In the genomic region with DNA sequence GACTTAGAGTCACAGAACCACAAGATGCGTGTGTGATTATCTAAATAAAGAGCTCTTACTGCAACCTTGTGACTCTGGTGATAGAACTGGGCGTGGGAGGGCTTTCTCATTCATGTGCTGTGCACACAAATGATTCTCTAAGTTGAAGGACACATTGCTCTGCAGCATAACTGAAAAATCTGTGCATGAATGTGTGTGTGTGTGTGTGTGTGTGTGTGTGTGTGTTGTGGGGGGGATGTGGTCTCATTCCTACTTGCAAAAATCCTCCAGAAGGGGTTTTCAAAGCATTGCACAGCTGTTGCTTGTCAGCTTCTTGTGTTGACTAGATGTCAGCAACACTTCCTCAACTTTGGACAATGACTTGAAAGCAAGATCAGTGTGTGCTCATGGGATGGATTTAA, we compare ENCODE assay signal across 10 cellular contexts. TPM values are rescaled to one million over a fixed set of nuclear protein-coding genes. Genes with fewer than 3 reads are reported as not detected.
A peak's percentile ranks its signal among the peaks of the same experiment; 100 is the strongest.
DNase-seq lines count a peak whose midpoint lies in the region; ATAC-seq and TF ChIP-seq lines count a peak whose summit lies in the region.
"Had no signal": no experiment of that assay in that cellular context is flagged by ENCODE, and none has a peak within 500 bp of the region (broad histone marks: within the 10 kb centered on the region; RNA-seq: fewer than 3 reads in every experiment).

No MANE protein-coding gene starts in this region.

- H3K9me3 Mint-ChIP-seq in chondrocyte (ENCODE audit: low read depth) (no peaks in the 10 kb centered on the region), mesothelial cell of epicardium (no peaks in the 10 kb centered on the region)
- H3K9me3 Mint-ChIP-seq in activated T-cell treated with anti-CD3 and anti-CD28 coated beads, Interleukin-2, amount 50 U/mL, for 24 hours = no peaks in the 10 kb centered on the region

- peak overlapping the region; percentile 91 for H3K27ac Mint-ChIP-seq in chondrocyte (ENCODE audit: unreplicated experiment)
- no peak overlapping the region for H3K27ac Mint-ChIP-seq in mesothelial cell of epicardium
- no peak overlapping the region for H3K27ac Mint-ChIP-seq in activated T-cell treated with anti-CD3 and anti-CD28 coated beads, Interleukin-2, amount 50 U/mL, for 24 hours

- DNase-seq in chondrocyte (ENCODE audit: low spot score) (no peak), sciatic nerve (ENCODE audit: low spot score) (no peak), mesothelial cell of epicardium (ENCODE audit: low spot score in 2 of 2, unreplicated experiment in 2 of 2) (no peak), NCI-H187 treated with DMSO at 0.1 percent for 48 hours (lab: John Stamatoyannopoulos, UW) (no peak)
- no peak for DNase-seq in activated T-cell treated with anti-CD3 and anti-CD28 coated beads, Interleukin-2, amount 50 U/mL, for 24 hours
- DNase-seq in activated CD4-positive, alpha-beta T cell treated with anti-CD3 and anti-CD28 coated beads, Interleukin-2, amount 50 U/mL, for 48 hours = no peak
- DNase-seq: NCI-H1048, RPMI8226 had no signal

- intact Hi-C loops in sciatic nerve (cut with DNase I) = no loop called here

- H3K27me3 Mint-ChIP-seq in chondrocyte (ENCODE audit: low read depth) = no peaks in the 10 kb centered on the region
- H3K27me3 Mint-ChIP-seq in mesothelial cell of epicardium (ENCODE audit: low read depth) = no peaks in the 10 kb centered on the region
- no peaks in the 10 kb centered on the region for H3K27me3 Mint-ChIP-seq in activated T-cell treated with anti-CD3 and anti-CD28 coated beads, Interleukin-2, amount 50 U/mL, for 24 hours

- no peaks in the 10 kb centered on the region for H3K36me3 Mint-ChIP-seq in chondrocyte (ENCODE audit: low read depth)
- no peaks in the 10 kb centered on the region for H3K36me3 Mint-ChIP-seq in mesothelial cell of epicardium
- peaks cover 5% of the 10 kb centered on the region for H3K36me3 Mint-ChIP-seq in activated T-cell treated with anti-CD3 and anti-CD28 coated beads, Interleukin-2, amount 50 U/mL, for 24 hours (ENCODE audit: low read depth)

- H3K4me3 Mint-ChIP-seq in chondrocyte (ENCODE audit: unreplicated experiment) = no peak overlapping the region
- no peak overlapping the region for H3K4me3 Mint-ChIP-seq in mesothelial cell of epicardium
- no peak overlapping the region for H3K4me3 Mint-ChIP-seq in activated T-cell treated with anti-CD3 and anti-CD28 coated beads, Interleukin-2, amount 50 U/mL, for 24 hours

- ATAC-seq in GM18868 (IDR thresholded peaks at IDR 0.05; ENCODE audit: unreplicated experiment) (peak; percentile 22), HG03520 (IDR thresholded peaks at IDR 0.05; ENCODE audit: unreplicated experiment) (peak; percentile 35), sciatic nerve (peak; percentile 41)

- TF ChIP-seq CTCF in chondrocyte (IDR thresholded peaks at IDR 0.05) (no peak), mesothelial cell of epicardium (IDR thresholded peaks at IDR 0.05; ENCODE audit: unreplicated experiment) (no peak)

- peaks cover 79% of the 10 kb centered on the region for H3K4me1 Mint-ChIP-seq in chondrocyte (ENCODE audit: low read depth)
- H3K4me1 Mint-ChIP-seq in mesothelial cell of epicardium = peaks cover 49% of the 10 kb centered on the region
- H3K4me1 Mint-ChIP-seq in activated T-cell treated with anti-CD3 and anti-CD28 coated beads, Interleukin-2, amount 50 U/mL, for 24 hours (ENCODE audit: low read depth) = peaks cover 74% of the 10 kb centered on the region

RNA-seq across cellular contexts. Expression of a gene that starts 22.4 kb away (rescaled TPM):
- 14.0 to 14.4 TPM (median 14.1 TPM) in 3 replicates for total RNA-seq in chondrocyte
- total RNA-seq in sciatic nerve = 28.2 TPM
- total RNA-seq in mesothelial cell of epicardium = 29.4 to 29.6 TPM (median 29.6 TPM) in 3 replicates
